19 cellular contexts compared by ENCODE assay signal in genomic region chr20:1779567-1779966, GRCh38.
"Had no signal": no experiment of that assay in that cellular context is flagged by ENCODE, and none has a peak within 500 bp of the region (broad histone marks: within the 10 kb centered on the region; RNA-seq: fewer than 3 reads in every experiment).

No MANE protein-coding gene starts in this region.

- H3K9me3 Mint-ChIP-seq: immature natural killer cell, mesothelial cell of epicardium had no signal

- ATAC-seq: foreskin keratinocyte, gastroesophageal sphincter, heart left ventricle, left cardiac atrium, left lung, left ventricle myocardium superior, lower lobe of right lung, mucosa of descending colon had no signal

- H3K36me3 Mint-ChIP-seq: immature natural killer cell had no signal

- H3K27ac Mint-ChIP-seq: mesothelial cell of epicardium had no signal

- H3K4me3 Mint-ChIP-seq: immature natural killer cell, mesothelial cell of epicardium had no signal

- DNase-seq: dermis blood vessel endothelial cell; dorsolateral prefrontal cortex; effector CD4-positive, alpha-beta T cell; effector memory CD4-positive, alpha-beta T cell; foreskin keratinocyte; heart left ventricle; hypothalamus; immature natural killer cell; islet precursor cell; kidney; kidney glomerular epithelial cell; left cardiac atrium; left lung; left ventricle myocardium superior; lower lobe of right lung; mesenchymal stem cell; mucosa of descending colon had no signal
